In genomic region chr9:19464764-19465570, GRCh38 we compare ENCODE assay signal across 9 cellular contexts. TPM values are rescaled to one million over a fixed set of nuclear protein-coding genes. Genes with fewer than 3 reads are reported as not detected.
DNase-seq lines count a peak whose midpoint lies in the region; ATAC-seq and TF ChIP-seq lines count a peak whose summit lies in the region.
"Had no signal": no experiment of that assay in that cellular context is flagged by ENCODE, and none has a peak within 500 bp of the region (broad histone marks: within the 10 kb centered on the region; RNA-seq: fewer than 3 reads in every experiment).

No MANE protein-coding gene starts in this region.

- H3K9ac ChIP-seq in parathyroid adenoma: no peak overlapping the region

- no peaks in the 10 kb centered on the region for H3K79me2 ChIP-seq in parathyroid adenoma

- peak overlapping the region; percentile 58 for H2AFZ ChIP-seq in parathyroid adenoma

- peak overlapping the region; percentile 47 for H3K4me3 ChIP-seq in cardiac muscle cell
- peak overlapping the region; percentile 36 for H3K4me3 ChIP-seq in parathyroid adenoma (ENCODE audit: low read depth, low read length)
- peak overlapping the region; percentile 70 for H3K4me3 ChIP-seq in thymus (ENCODE audit: low read length)

- DNase-seq in COLO668 (lab: John Stamatoyannopoulos, UW; ENCODE audit: unreplicated experiment) (peak; percentile 72), SK-N-DZ (ENCODE audit: low spot score) (peak; percentile 18), cardiac muscle cell (ENCODE audit: low read depth in 1 of 2, low spot score in 1 of 2) (peak; percentile 73 to 88)
- peak; percentile 75 for DNase-seq in activated naive CD4-positive, alpha-beta T cell treated with anti-CD3 and anti-CD28 coated beads, Interleukin-2, amount 50 U/mL, for 16 hours

- H3K27ac ChIP-seq in cardiac muscle cell (no peak overlapping the region), parathyroid adenoma (no peak overlapping the region), thymus (ENCODE audit: low read depth) (peak overlapping the region; percentile 49)
- H3K27ac ChIP-seq: epithelial cell of prostate had no signal

- ATAC-seq in GM19463 (IDR thresholded peaks at IDR 0.05; ENCODE audit: unreplicated experiment): peak; percentile 89
- peak; percentile 93 for ATAC-seq in HG03571 (IDR thresholded peaks at IDR 0.05; ENCODE audit: unreplicated experiment)

- H3K9me3 ChIP-seq in cardiac muscle cell (ENCODE audit: low read depth) (no peaks in the 10 kb centered on the region), parathyroid adenoma (ENCODE audit: control insufficient read depth, low read length) (no peaks in the 10 kb centered on the region), thymus (ENCODE audit: control insufficient read depth) (peaks cover 1% of the 10 kb centered on the region)

- H3K36me3 ChIP-seq in cardiac muscle cell: no peaks in the 10 kb centered on the region
- no peaks in the 10 kb centered on the region for H3K36me3 ChIP-seq in parathyroid adenoma (ENCODE audit: control insufficient read depth, insufficient read depth, low read length)
- H3K36me3 ChIP-seq in thymus (ENCODE audit: control insufficient read depth, insufficient read depth): no peaks in the 10 kb centered on the region

- peak overlapping the region; percentile 73 for H3K4me2 ChIP-seq in parathyroid adenoma (ENCODE audit: low read length)

- H3K4me1 ChIP-seq in cardiac muscle cell (ENCODE audit: low read depth) (no peaks in the 10 kb centered on the region), parathyroid adenoma (no peaks in the 10 kb centered on the region), thymus (ENCODE audit: control insufficient read depth, insufficient read depth, low read length) (peaks cover 5% of the 10 kb centered on the region)

- H3K27me3 ChIP-seq in cardiac muscle cell: no peaks in the 10 kb centered on the region
- H3K27me3 ChIP-seq in parathyroid adenoma (ENCODE audit: control insufficient read depth, insufficient read depth, low read length): no peaks in the 10 kb centered on the region
- H3K27me3 ChIP-seq in thymus (ENCODE audit: control insufficient read depth, insufficient read depth): no peaks in the 10 kb centered on the region

- 14% methylated on average over 49 of the region's 49 CpGs for WGBS in thymus

- TF ChIP-seq CTCF in cardiac muscle cell (IDR thresholded peaks at IDR 0.05; ENCODE audit: low read depth, low read length): peak; percentile 68
- TF ChIP-seq CTCF in parathyroid adenoma (IDR thresholded peaks at IDR 0.05): peak; percentile 53

RNA-seq across cellular contexts. Expression of gene ACER2, which starts 56.2 kb away (rescaled TPM):
- polyA plus RNA-seq in SK-N-DZ (2014; cell fraction: cytosol; rRNA removed): 0.65 and 0.96 TPM in 2 replicates
- polyA plus RNA-seq in SK-N-DZ (2014; cell fraction: nucleus; rRNA removed): 0.79 and 1.6 TPM in 2 replicates
- 1.7 and 1.9 TPM in 2 replicates for total RNA-seq in cardiac muscle cell
- polyA plus RNA-seq in cardiac muscle cell (0.24 and 1.1 TPM in 2 replicates), thymus (0.71 TPM)

Comparison
In these comparisons a context has a peak if more than half of its experiments do, and no peak if none do; other contexts are left out.
1. DNase-seq: peak in every context shown above with its lines; median percentile 80 in cardiac muscle cell; 75 in activated naive CD4-positive, alpha-beta T cell treated with anti-CD3 and anti-CD28 coated beads, Interleukin-2, amount 50 U/mL, for 16 hours; 72 in COLO668; 18 in SK-N-DZ.